Comparison of ENCODE assay signal across 18 cellular contexts in genomic region chr13:104382941-104383340, GRCh38.
DNase-seq lines count a peak whose midpoint lies in the region; ATAC-seq, FAIRE-seq and TF ChIP-seq lines count a peak whose summit lies in the region.
"Had no signal": no experiment of that assay in that cellular context is flagged by ENCODE, and none has a peak within 500 bp of the region (broad histone marks: within the 10 kb centered on the region; RNA-seq: fewer than 3 reads in every experiment).

No MANE protein-coding gene starts in this region.

- POLR2A ChIA-PET in SK-N-SH (lab: Yijun Ruan, JAX) (no interaction called here), HepG2 (lab: Yijun Ruan, JAX) (no interaction called here)

- no peaks in the 10 kb centered on the region for H4K20me1 ChIP-seq in SK-N-SH (ENCODE audit: insufficient read depth)
- no peaks in the 10 kb centered on the region for H4K20me1 ChIP-seq in HepG2 (ENCODE audit: insufficient read depth, low read length)

- WGBS in SK-N-SH (ENCODE audit: low lambda C conversion rate), result 69% methylated on average over 1 of the region's 1 CpG
- WGBS in HepG2 (ENCODE audit: low lambda C conversion rate), result 50% methylated on average over 1 of the region's 1 CpG

- H3K79me2 ChIP-seq in SK-N-SH (ENCODE audit: insufficient read depth) (no peaks in the 10 kb centered on the region), HepG2 (ENCODE audit: insufficient read depth, low read length) (no peaks in the 10 kb centered on the region)

- no peaks in the 10 kb centered on the region for H3K9me2 ChIP-seq in SK-N-SH

- in situ Hi-C loops in HepG2 (cut with HindIII; ENCODE audit: extremely low pct_ligation_motif_present, low pct_unique_long_range_greater_than_20kb), result no loop called here

- H3K27me3 ChIP-seq in SK-N-SH (ENCODE audit: insufficient read depth), result no peaks in the 10 kb centered on the region
- H3K27me3 ChIP-seq in kidney epithelial cell (ENCODE audit: control insufficient read depth, insufficient read depth, low read length), result no peaks in the 10 kb centered on the region
- no peaks in the 10 kb centered on the region for H3K27me3 ChIP-seq in HepG2 (ENCODE audit: control insufficient read depth in 1 of 2, insufficient read depth in 2 of 2, low read length in 2 of 2)

- ATAC-seq in SK-N-SH treated with all-trans-retinoic acid at 6 μM for 48 hours, result no peak
- ATAC-seq in HepG2, result no peak
- ATAC-seq: K562, Right ventricle myocardium inferior had no signal

- H3K4me1 ChIP-seq in SK-N-SH (ENCODE audit: control insufficient read depth in 1 of 2, insufficient read depth in 2 of 2, low read depth in 1 of 2, low read length in 1 of 2) (no peaks in the 10 kb centered on the region), HepG2 (ENCODE audit: insufficient read depth, low read length) (no peaks in the 10 kb centered on the region)

- TF ChIP-seq EP300 in SK-N-SH (IDR thresholded peaks at IDR 0.05; ENCODE audit: borderline replicate concordance in 1 of 2, low read depth in 1 of 2, low read length in 1 of 2) (no peak), HepG2 (IDR thresholded peaks at IDR 0.05; ENCODE audit: low read depth in 2 of 2, low read length in 2 of 2) (no peak), HepG2 (CRISPR knock-in tag; IDR thresholded peaks at IDR 0.05; ENCODE audit: borderline replicate concordance) (no peak)

- intact Hi-C loops in HepG2 (cut with micrococcal nuclease; ENCODE audit: unreplicated experiment), result no loop called here

- no peak for TF ChIP-seq RAD21 in SK-N-SH (IDR thresholded peaks at IDR 0.05; ENCODE audit: low read length)
- no peak for TF ChIP-seq RAD21 in HepG2 (CRISPR knock-in tag; IDR thresholded peaks at IDR 0.05)

- no peak for FAIRE-seq in HepG2 (lab: Jason Lieb, UNC)
- FAIRE-seq: K562, RCC 7860 had no signal

- H3K9ac ChIP-seq in SK-N-SH (no peak overlapping the region), HepG2 (ENCODE audit: insufficient read depth, low read depth, low read length) (no peak overlapping the region)

- H3K27ac ChIP-seq in SK-N-SH (ENCODE audit: low read depth in 2 of 2, low read length in 1 of 2) (no peak overlapping the region), HepG2 (ENCODE audit: extremely low read length, insufficient read depth, low read length) (no peak overlapping the region)
- H3K27ac ChIP-seq: 22Rv1 had no signal

- no TSS peak for BruUV-seq in HepG2 (replicated peaks; lab: Mats Ljungman, UMichigan)

- H3K4me3 ChIP-seq in SK-N-SH (ENCODE audit: low read depth in 2 of 2, low read length in 1 of 2) (no peak overlapping the region), epithelial cell of proximal tubule (ENCODE audit: low read depth, low read length) (no peak overlapping the region), kidney epithelial cell (ENCODE audit: low read depth, low read length) (no peak overlapping the region), skeletal muscle cell (ENCODE audit: low read depth, low read length) (no peak overlapping the region), HepG2 (replicated peaks in 1 of 3; ENCODE audit: insufficient read depth in 1 of 3, low read depth in 2 of 3, low read length in 3 of 3) (no peak overlapping the region)
- H3K4me3 ChIP-seq: K562 had no signal

- no peaks in the 10 kb centered on the region for H3K36me3 ChIP-seq in SK-N-SH (replicated peaks in 1 of 2; ENCODE audit: control insufficient read depth in 1 of 2, insufficient read depth in 2 of 2, low read length in 1 of 2)
- H3K36me3 ChIP-seq in kidney epithelial cell (ENCODE audit: control insufficient read depth, insufficient read depth, low read length), result no peaks in the 10 kb centered on the region
- no peaks in the 10 kb centered on the region for H3K36me3 ChIP-seq in HepG2 (replicated peaks in 1 of 2; ENCODE audit: control insufficient read depth in 1 of 2, insufficient read depth in 2 of 2, low read length in 2 of 2)

- H3K9me3 ChIP-seq in SK-N-SH (no peaks in the 10 kb centered on the region), HepG2 (ENCODE audit: low read length) (peaks cover 70% of the 10 kb centered on the region)

- H3K4me2 ChIP-seq in SK-N-SH, result no peak overlapping the region
- no peak overlapping the region for H3K4me2 ChIP-seq in HepG2 (ENCODE audit: low read depth, low read length)

- H2AFZ ChIP-seq in SK-N-SH (ENCODE audit: low read depth) (no peak overlapping the region), HepG2 (ENCODE audit: low read length) (no peak overlapping the region)

- TF ChIP-seq POLR2A in HepG2 (IDR thresholded peaks at IDR 0.05; ENCODE audit: insufficient read depth in 1 of 2, low read depth in 2 of 2, low read length in 2 of 2), result no peak

- H3F3A ChIP-seq in SK-N-SH (replicated peaks; ENCODE audit: insufficient read depth), result no peaks in the 10 kb centered on the region

- DNase-seq in SK-N-SH (no peak), epithelial cell of proximal tubule (ENCODE audit: low read depth) (peak; percentile 54), kidney epithelial cell (ENCODE audit: low read depth) (peak; percentile 19), skeletal muscle cell (ENCODE audit: low read depth) (peak; percentile 27), HepG2 (ENCODE audit: low spot score) (no peak), NCI-H526 (lab: John Stamatoyannopoulos, UW) (no peak)
- no peak for DNase-seq in activated naive CD4-positive, alpha-beta T cell treated with Interleukin-2 at 50 U/mL for 16 hours
- DNase-seq: DMS79 treated with DMSO at 0.1 percent for 48 hours, H7, HFFc6, NCI-H1694 treated with DMSO at 0.1 percent for 48 hours, NCI-H510A, NCI-H774 had no signal

- CTCF ChIA-PET in SK-N-SH (lab: Yijun Ruan, JAX) (no interaction called here), HepG2 (lab: Yijun Ruan, JAX; ENCODE audit: low intra/inter-chr PET ratio, low total read pairs) (no interaction called here)

- no peak for TF ChIP-seq CTCF in SK-N-SH (IDR thresholded peaks at IDR 0.05)
- TF ChIP-seq CTCF in epithelial cell of proximal tubule (conservative IDR thresholded peaks at IDR 0.05; ENCODE audit: low read depth, low read length), result no peak
- no peak for TF ChIP-seq CTCF in kidney epithelial cell (IDR thresholded peaks at IDR 0.05; ENCODE audit: insufficient read depth, low read length, poor library complexity, severe bottlenecking)
- TF ChIP-seq CTCF in HepG2 (CRISPR knock-in tag; IDR thresholded peaks at IDR 0.05), result no peak

TF ChIP-seq in SK-N-SH treated with all-trans-retinoic acid at 6 μM for 48 hours, 23 proteins besides CTCF, POLR2A, EP300 and RAD21:
- TF ChIP-seq ZNF8 (CRISPR knock-in tag; IDR thresholded peaks at IDR 0.05), result no peak
- TF ChIP-seq ISL1 (CRISPR knock-in tag; IDR thresholded peaks at IDR 0.05), result peak; percentile 58; the same call in 1 of the 2 replicates

TF ChIP-seq in SK-N-SH, 30 proteins besides CTCF, POLR2A, EP300 and RAD21 (continues in another document):
- no peak for TF ChIP-seq IRF3 (IDR thresholded peaks at IDR 0.05; ENCODE audit: low read depth, low read length)
- TF ChIP-seq MEF2A (IDR thresholded peaks at IDR 0.05; ENCODE audit: borderline replicate concordance, low read depth), result no peak
- TF ChIP-seq RXRA (IDR thresholded peaks at IDR 0.05; ENCODE audit: borderline replicate concordance, low read depth), result no peak
- TF ChIP-seq RFX5 (IDR thresholded peaks at IDR 0.05; ENCODE audit: low read length), result no peak
- no peak for TF ChIP-seq MXI1 (IDR thresholded peaks at IDR 0.05; ENCODE audit: low read depth, low read length)
- TF ChIP-seq MAX (IDR thresholded peaks at IDR 0.05; ENCODE audit: low read depth), result no peak
- TF ChIP-seq FOXM1 (IDR thresholded peaks at IDR 0.05; ENCODE audit: low read depth), result no peak
- TF ChIP-seq FOXJ3 (CRISPR knock-in tag; IDR thresholded peaks at IDR 0.05), result no peak
- TF ChIP-seq EZH2phosphoT487 (IDR thresholded peaks at IDR 0.05; ENCODE audit: borderline replicate concordance, low read depth), result no peak
- no peak for TF ChIP-seq JUND (IDR thresholded peaks at IDR 0.05)

TF ChIP-seq in HepG2, 621 proteins besides CTCF, POLR2A, EP300 and RAD21 (continues in another document):
- no peak for TF ChIP-seq ZHX2 (IDR thresholded peaks at IDR 0.05; ENCODE audit: low read depth)
- no peak for TF ChIP-seq ZHX2 (CRISPR knock-in tag; IDR thresholded peaks at IDR 0.05; ENCODE audit: borderline replicate concordance)
- TF ChIP-seq SNAPC2 (CRISPR knock-in tag; IDR thresholded peaks at IDR 0.05), result no peak
- no peak for TF ChIP-seq ZFP82 (CRISPR knock-in tag; IDR thresholded peaks at IDR 0.05; ENCODE audit: borderline replicate concordance)

Comparison
In these comparisons a context has a peak if more than half of its experiments do, and no peak if none do; other contexts are left out.
1. DNase-seq: peak in epithelial cell of proximal tubule (single experiment), kidney epithelial cell (single experiment) and skeletal muscle cell (single experiment); none in SK-N-SH (single experiment), HepG2 (single experiment), activated naive CD4-positive, alpha-beta T cell treated with Interleukin-2 at 50 U/mL for 16 hours (single experiment) and NCI-H526 (0 of 2).